ENCODE assay signal across 3 cellular contexts in the genomic region with DNA sequence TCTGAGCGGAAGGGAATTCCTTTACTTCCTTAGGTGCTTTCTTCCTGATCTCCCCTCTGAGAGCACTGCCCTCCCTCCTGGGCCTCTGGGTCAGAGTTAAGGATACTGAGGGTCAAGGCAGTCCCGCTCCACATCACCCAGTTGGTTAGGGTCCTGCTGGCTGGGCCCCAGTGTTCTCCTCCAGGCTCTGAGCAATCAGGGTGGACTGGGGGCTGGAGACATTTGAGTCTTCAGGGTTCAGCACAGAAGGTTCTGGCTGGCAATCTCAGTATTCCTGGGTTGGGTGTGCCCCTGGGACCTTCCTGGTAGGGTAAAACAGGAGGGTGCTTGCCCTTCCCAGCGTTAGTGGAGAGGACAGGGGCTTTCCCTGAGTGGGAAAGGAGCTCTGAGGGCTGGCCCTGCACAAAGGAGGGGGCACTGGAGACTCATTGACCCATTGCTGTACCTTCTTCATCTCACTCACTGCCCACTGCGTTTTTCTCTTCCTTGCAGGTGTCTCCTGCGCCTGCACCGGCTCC.
TF ChIP-seq lines count a peak whose summit lies in the region.

No MANE protein-coding gene starts in this region.

TF ChIP-seq in SK-N-SH, 30 proteins besides CTCF, POLR2A, EP300 and RAD21 (continued from another document):
- TF ChIP-seq SIN3A (IDR thresholded peaks at IDR 0.05; ENCODE audit: borderline replicate concordance, low read depth, low read length) = no peak
- no peak for TF ChIP-seq GATA2 (CRISPR knock-in tag; IDR thresholded peaks at IDR 0.05)
- no peak for TF ChIP-seq RFX5 (IDR thresholded peaks at IDR 0.05; ENCODE audit: low read length)
- no peak for TF ChIP-seq RXRA (IDR thresholded peaks at IDR 0.05; ENCODE audit: borderline replicate concordance, low read depth)
- TF ChIP-seq FOXM1 (IDR thresholded peaks at IDR 0.05; ENCODE audit: low read depth) = no peak
- TF ChIP-seq NRF1 (IDR thresholded peaks at IDR 0.05; ENCODE audit: low read depth, low read length) = no peak
- no peak for TF ChIP-seq POLR2AphosphoS5 (IDR thresholded peaks at IDR 0.05; ENCODE audit: low read depth, low read length)
- TF ChIP-seq FOXJ3 (CRISPR knock-in tag; IDR thresholded peaks at IDR 0.05) = no peak
- TF ChIP-seq USF2 (IDR thresholded peaks at IDR 0.05; ENCODE audit: borderline replicate concordance, low read depth, low read length) = no peak
- no peak for TF ChIP-seq ELF1 (IDR thresholded peaks at IDR 0.05)
- no peak for TF ChIP-seq TAF1 (IDR thresholded peaks at IDR 0.05; ENCODE audit: borderline replicate concordance, low read depth, low read length)
- no peak for TF ChIP-seq IRF3 (IDR thresholded peaks at IDR 0.05; ENCODE audit: low read depth, low read length)
- TF ChIP-seq CHD2 (IDR thresholded peaks at IDR 0.05; ENCODE audit: low read length, partially characterized antibody) = no peak
- TF ChIP-seq SMC3 (IDR thresholded peaks at IDR 0.05; ENCODE audit: low read depth, low read length) = no peak
- TF ChIP-seq RCOR1 (IDR thresholded peaks at IDR 0.05; ENCODE audit: low read length) = no peak
- TF ChIP-seq, protein P1, sequence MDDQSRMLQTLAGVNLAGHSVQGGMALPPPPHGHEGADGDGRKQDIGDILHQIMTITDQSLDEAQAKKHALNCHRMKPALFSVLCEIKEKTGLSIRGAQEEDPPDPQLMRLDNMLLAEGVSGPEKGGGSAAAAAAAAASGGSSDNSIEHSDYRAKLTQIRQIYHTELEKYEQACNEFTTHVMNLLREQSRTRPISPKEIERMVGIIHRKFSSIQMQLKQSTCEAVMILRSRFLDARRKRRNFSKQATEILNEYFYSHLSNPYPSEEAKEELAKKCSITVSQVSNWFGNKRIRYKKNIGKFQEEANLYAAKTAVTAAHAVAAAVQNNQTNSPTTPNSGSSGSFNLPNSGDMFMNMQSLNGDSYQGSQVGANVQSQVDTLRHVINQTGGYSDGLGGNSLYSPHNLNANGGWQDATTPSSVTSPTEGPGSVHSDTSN (IDR thresholded peaks at IDR 0.05) = no peak

TF ChIP-seq in SK-N-SH treated with all-trans-retinoic acid at 6 μM for 48 hours, 23 proteins besides CTCF, POLR2A, EP300 and RAD21:
- no peak for TF ChIP-seq POU6F1 (CRISPR knock-in tag; IDR thresholded peaks at IDR 0.05; ENCODE audit: borderline replicate concordance, low read depth)
- TF ChIP-seq OSR1 (CRISPR knock-in tag; IDR thresholded peaks at IDR 0.05) = no peak
- no peak for TF ChIP-seq ZNF8 (CRISPR knock-in tag; IDR thresholded peaks at IDR 0.05)
- TF ChIP-seq ZNF70 (CRISPR knock-in tag; IDR thresholded peaks at IDR 0.05) = no peak

TF ChIP-seq in HEK293T, 16 proteins besides CTCF, POLR2A, EP300 and RAD21 (continued from another document):
- TF ChIP-seq PKNOX1 (IDR thresholded peaks at IDR 0.05) (no peak), FOXM1 (IDR thresholded peaks at IDR 0.05; ENCODE audit: borderline replicate concordance) (no peak), ELF4 (IDR thresholded peaks at IDR 0.05) (no peak), LEF1 (IDR thresholded peaks at IDR 0.05; ENCODE audit: borderline replicate concordance) (no peak), FOXA1 (IDR thresholded peaks at IDR 0.05) (no peak), L3MBTL2 (conservative IDR thresholded peaks at IDR 0.05) (no peak), TARDBP (IDR thresholded peaks at IDR 0.05) (no peak), SP1 (IDR thresholded peaks at IDR 0.05) (no peak), FOXK2 (IDR thresholded peaks at IDR 0.05) (no peak)
